Comparison of ENCODE assay signal across 19 cellular contexts in genomic region chr7:38382627-38383026, GRCh38.
A peak's percentile ranks its signal among the peaks of the same experiment; 100 is the strongest.
DNase-seq lines count a peak whose midpoint lies in the region; ATAC-seq and TF ChIP-seq lines count a peak whose summit lies in the region.
"Had no signal": no experiment of that assay in that cellular context is flagged by ENCODE, and none has a peak within 500 bp of the region (broad histone marks: within the 10 kb centered on the region; RNA-seq: fewer than 3 reads in every experiment).

No MANE protein-coding gene starts in this region.

- no peak overlapping the region for H3K4me2 ChIP-seq in neural progenitor cell

- no peaks in the 10 kb centered on the region for H3K4me1 ChIP-seq in right cardiac atrium (ENCODE audit: control insufficient read depth, insufficient read depth, low read length)
- peaks cover 8% of the 10 kb centered on the region for H3K4me1 ChIP-seq in neural progenitor cell
- H3K4me1 ChIP-seq: Caco-2 had no signal

- no peak overlapping the region for H3K4me3 Mint-ChIP-seq in neural progenitor cell
- H3K4me3 Mint-ChIP-seq: effector memory CD8-positive, alpha-beta T cell; H9; natural killer cell had no signal

- H2AFZ ChIP-seq in neural progenitor cell (replicated peaks), result no peak overlapping the region

- no peaks in the 10 kb centered on the region for H3F3A ChIP-seq in neural progenitor cell (ENCODE audit: low read depth)

- no peaks in the 10 kb centered on the region for H3K27me3 ChIP-seq in right cardiac atrium (ENCODE audit: control insufficient read depth, insufficient read depth)
- no peaks in the 10 kb centered on the region for H3K27me3 ChIP-seq in neural progenitor cell

- DNase-seq in right cardiac atrium (no peak), Right ventricle myocardium inferior (ENCODE audit: missing footprints) (no peak), T1000 (lab: John Stamatoyannopoulos, UW) (peak; percentile 3), fibroblast of mammary gland (ENCODE audit: low read depth) (peak; percentile 63), NCI-H2107 treated with DMSO at 0.1 percent for 48 hours (lab: John Stamatoyannopoulos, UW; ENCODE audit: unreplicated experiment) (no peak), DMS53 (lab: John Stamatoyannopoulos, UW) (no peak), neural progenitor cell (ENCODE audit: low spot score) (no peak)
- DNase-seq: activated CD4-positive, alpha-beta T cell treated with anti-CD3 and anti-CD28 coated beads, Interleukin-2, amount 50 U/mL, for 1 hour; activated naive CD4-positive, alpha-beta T cell treated with anti-CD3 and anti-CD28 coated beads, Interleukin-2, amount 50 U/mL, for 16 hours; activated T-cell treated with anti-CD3 and anti-CD28 coated beads for 4 hours; Caco-2; effector memory CD8-positive, alpha-beta T cell; GDM1; H9; Kasumi-1; natural killer cell; NCI-H510A treated with DMSO at 0.1 percent for 48 hours; stimulated activated naive CD4-positive, alpha-beta T cell treated with Interleukin-2 at 50 U/mL for 16 hours had no signal

- no peaks in the 10 kb centered on the region for H4K20me1 ChIP-seq in neural progenitor cell (ENCODE audit: low read depth)

- no peak overlapping the region for H3K27ac Mint-ChIP-seq in neural progenitor cell
- H3K27ac Mint-ChIP-seq: effector memory CD8-positive, alpha-beta T cell; H9; natural killer cell had no signal

- WGBS in right cardiac atrium, result 61% methylated on average over 3 of the region's 3 CpGs

- H3K4me1 Mint-ChIP-seq in neural progenitor cell, result no peaks in the 10 kb centered on the region

- no peaks in the 10 kb centered on the region for H3K36me3 ChIP-seq in neural progenitor cell

- TF ChIP-seq CTCF in fibroblast of mammary gland (conservative IDR thresholded peaks at IDR 0.05; ENCODE audit: control insufficient read depth, insufficient read depth, low read depth, low read length) (no peak), neural progenitor cell (IDR thresholded peaks at IDR 0.05) (no peak)

- no peaks in the 10 kb centered on the region for H3K9me3 ChIP-seq in right cardiac atrium (ENCODE audit: control insufficient read depth, low read length)
- no peaks in the 10 kb centered on the region for H3K9me3 ChIP-seq in neural progenitor cell (ENCODE audit: low read depth)
- H3K9me3 ChIP-seq: Caco-2 had no signal

- H3K9me3 Mint-ChIP-seq in neural progenitor cell, result peaks cover 4% of the 10 kb centered on the region
- H3K9me3 Mint-ChIP-seq: effector memory CD8-positive, alpha-beta T cell; natural killer cell had no signal

- intact Hi-C loops in right cardiac atrium (cut with DNase I) (no loop called here), Right ventricle myocardium inferior (cut with DNase I) (no loop called here)

- peaks cover 38% of the 10 kb centered on the region for H3K36me3 Mint-ChIP-seq in neural progenitor cell

- no peaks in the 10 kb centered on the region for H3K79me2 ChIP-seq in neural progenitor cell (ENCODE audit: low read depth)

- peaks cover under 1% of the 10 kb centered on the region for H3K27me3 Mint-ChIP-seq in neural progenitor cell (ENCODE audit: insufficient read depth, low read depth)
- H3K27me3 Mint-ChIP-seq: effector memory CD8-positive, alpha-beta T cell had no signal

- H3K27ac ChIP-seq in right cardiac atrium (ENCODE audit: low read length) (no peak overlapping the region), neural progenitor cell (no peak overlapping the region)

- H3K4me3 ChIP-seq in right cardiac atrium (ENCODE audit: low read length), result no peak overlapping the region
- H3K4me3 ChIP-seq in fibroblast of mammary gland (ENCODE audit: control insufficient read depth, low read depth, low read length), result no peak overlapping the region
- H3K4me3 ChIP-seq in neural progenitor cell, result no peak overlapping the region

- no peak overlapping the region for H3K9ac ChIP-seq in neural progenitor cell

- ATAC-seq in right cardiac atrium, result peak; percentile 77 to 81
- no peak for ATAC-seq in Right ventricle myocardium inferior
- no peak for ATAC-seq in HG02885 (IDR thresholded peaks at IDR 0.05; ENCODE audit: poor library complexity, unreplicated experiment)
- ATAC-seq: effector memory CD8-positive, alpha-beta T cell; natural killer cell had no signal

Comparison
In these comparisons a context has a peak if more than half of its experiments do, and no peak if none do; other contexts are left out.
1. ATAC-seq: peak in right cardiac atrium (2 of 2); none in Right ventricle myocardium inferior (single experiment) and HG02885 (single experiment).
2. DNase-seq: peak in T1000 (single experiment) and fibroblast of mammary gland (single experiment); none in right cardiac atrium (0 of 3), Right ventricle myocardium inferior (single experiment), NCI-H2107 treated with DMSO at 0.1 percent for 48 hours (single experiment), DMS53 (single experiment) and neural progenitor cell (single experiment).